2 cellular contexts compared by ENCODE assay signal in the genomic region with DNA sequence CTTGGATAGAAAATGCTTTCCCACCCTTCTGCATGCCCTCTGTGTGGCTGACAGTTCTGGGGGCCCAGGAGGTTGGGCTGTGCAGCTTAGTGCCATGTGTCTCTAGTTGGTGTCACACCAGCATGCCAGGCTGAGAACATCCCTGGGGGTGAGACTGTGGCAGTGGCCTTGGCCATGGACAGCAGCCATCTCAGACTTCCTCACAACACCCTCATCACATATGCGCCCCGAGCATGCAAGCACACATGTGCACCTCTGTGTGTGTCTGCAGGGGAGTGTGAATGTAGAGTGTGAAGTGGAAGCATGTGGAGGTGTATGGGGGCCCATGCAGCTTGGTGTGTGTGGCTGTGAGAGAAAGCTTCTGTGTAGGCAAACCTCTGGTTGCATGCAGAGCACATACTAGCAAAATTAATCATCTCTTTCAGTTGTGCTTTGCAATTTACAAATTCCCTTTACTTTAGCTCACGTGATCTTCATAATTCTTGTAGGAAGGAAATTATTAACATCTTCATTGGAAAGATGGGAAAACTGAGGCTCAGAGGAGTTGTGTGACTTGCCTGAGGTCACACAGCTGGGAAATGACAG.
TF ChIP-seq lines count a peak whose summit lies in the region.

No MANE protein-coding gene starts in this region.

TF ChIP-seq in HCT116, 20 proteins besides CTCF, POLR2A, EP300 and RAD21:
- no peak for TF ChIP-seq EZH2phosphoT487 (IDR thresholded peaks at IDR 0.05; ENCODE audit: borderline replicate concordance)
- no peak for TF ChIP-seq EZH2 (IDR thresholded peaks at IDR 0.05)
- TF ChIP-seq, protein P1, sequence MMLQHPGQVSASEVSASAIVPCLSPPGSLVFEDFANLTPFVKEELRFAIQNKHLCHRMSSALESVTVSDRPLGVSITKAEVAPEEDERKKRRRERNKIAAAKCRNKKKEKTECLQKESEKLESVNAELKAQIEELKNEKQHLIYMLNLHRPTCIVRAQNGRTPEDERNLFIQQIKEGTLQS (IDR thresholded peaks at IDR 0.05): no peak
- no peak for TF ChIP-seq SP1 (IDR thresholded peaks at IDR 0.05; ENCODE audit: low read depth)
- TF ChIP-seq EGR1 (IDR thresholded peaks at IDR 0.05; ENCODE audit: low read depth): no peak
- no peak for TF ChIP-seq SIN3A (IDR thresholded peaks at IDR 0.05; ENCODE audit: low read depth)
- TF ChIP-seq ZFX (IDR thresholded peaks at IDR 0.05): no peak
- TF ChIP-seq ZNF274 (IDR thresholded peaks at IDR 0.05; ENCODE audit: low read depth, low read length): no peak
- TF ChIP-seq CEBPB (IDR thresholded peaks at IDR 0.05; ENCODE audit: low read depth): no peak
- no peak for TF ChIP-seq REST (IDR thresholded peaks at IDR 0.05; ENCODE audit: low read depth)
- no peak for TF ChIP-seq JUND (IDR thresholded peaks at IDR 0.05)
- no peak for TF ChIP-seq YY1 (IDR thresholded peaks at IDR 0.05; ENCODE audit: extremely low read depth, insufficient replicate concordance, low read depth, low read length)
- TF ChIP-seq CBX3 (IDR thresholded peaks at IDR 0.05; ENCODE audit: low read depth): no peak
- TF ChIP-seq SRF (IDR thresholded peaks at IDR 0.05; ENCODE audit: low read depth): no peak
- TF ChIP-seq POLR2AphosphoS5 (IDR thresholded peaks at IDR 0.05; ENCODE audit: low read depth, low read length): no peak
- TF ChIP-seq ELF1 (IDR thresholded peaks at IDR 0.05; ENCODE audit: borderline replicate concordance, low read depth): no peak
- TF ChIP-seq FOSL1 (IDR thresholded peaks at IDR 0.05; ENCODE audit: low read depth): no peak
- TF ChIP-seq MAX (IDR thresholded peaks at IDR 0.05): no peak
- no peak for TF ChIP-seq ZBTB33 (IDR thresholded peaks at IDR 0.05; ENCODE audit: extremely low read depth, insufficient replicate concordance, low read length)

TF ChIP-seq in K562, 482 proteins besides CTCF, POLR2A, EP300 and RAD21:
- TF ChIP-seq, protein P2, sequence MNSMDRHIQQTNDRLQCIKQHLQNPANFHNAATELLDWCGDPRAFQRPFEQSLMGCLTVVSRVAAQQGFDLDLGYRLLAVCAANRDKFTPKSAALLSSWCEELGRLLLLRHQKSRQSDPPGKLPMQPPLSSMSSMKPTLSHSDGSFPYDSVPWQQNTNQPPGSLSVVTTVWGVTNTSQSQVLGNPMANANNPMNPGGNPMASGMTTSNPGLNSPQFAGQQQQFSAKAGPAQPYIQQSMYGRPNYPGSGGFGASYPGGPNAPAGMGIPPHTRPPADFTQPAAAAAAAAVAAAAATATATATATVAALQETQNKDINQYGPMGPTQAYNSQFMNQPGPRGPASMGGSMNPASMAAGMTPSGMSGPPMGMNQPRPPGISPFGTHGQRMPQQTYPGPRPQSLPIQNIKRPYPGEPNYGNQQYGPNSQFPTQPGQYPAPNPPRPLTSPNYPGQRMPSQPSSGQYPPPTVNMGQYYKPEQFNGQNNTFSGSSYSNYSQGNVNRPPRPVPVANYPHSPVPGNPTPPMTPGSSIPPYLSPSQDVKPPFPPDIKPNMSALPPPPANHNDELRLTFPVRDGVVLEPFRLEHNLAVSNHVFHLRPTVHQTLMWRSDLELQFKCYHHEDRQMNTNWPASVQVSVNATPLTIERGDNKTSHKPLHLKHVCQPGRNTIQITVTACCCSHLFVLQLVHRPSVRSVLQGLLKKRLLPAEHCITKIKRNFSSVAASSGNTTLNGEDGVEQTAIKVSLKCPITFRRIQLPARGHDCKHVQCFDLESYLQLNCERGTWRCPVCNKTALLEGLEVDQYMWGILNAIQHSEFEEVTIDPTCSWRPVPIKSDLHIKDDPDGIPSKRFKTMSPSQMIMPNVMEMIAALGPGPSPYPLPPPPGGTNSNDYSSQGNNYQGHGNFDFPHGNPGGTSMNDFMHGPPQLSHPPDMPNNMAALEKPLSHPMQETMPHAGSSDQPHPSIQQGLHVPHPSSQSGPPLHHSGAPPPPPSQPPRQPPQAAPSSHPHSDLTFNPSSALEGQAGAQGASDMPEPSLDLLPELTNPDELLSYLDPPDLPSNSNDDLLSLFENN (IDR thresholded peaks at IDR 0.05; ENCODE audit: low read depth in 2 of 2, low read length in 2 of 2): no peak
- peak; percentile 33; the same call in 1 of the 2 replicates for TF ChIP-seq BCOR (IDR thresholded peaks at IDR 0.05)
- peak; percentile 40 for TF ChIP-seq TFE3 (CRISPR knock-in tag; IDR thresholded peaks at IDR 0.05)
TF ChIP-seq in K562: peak in this region for 2.
